4 cellular contexts compared by ENCODE assay signal in the genomic region with DNA sequence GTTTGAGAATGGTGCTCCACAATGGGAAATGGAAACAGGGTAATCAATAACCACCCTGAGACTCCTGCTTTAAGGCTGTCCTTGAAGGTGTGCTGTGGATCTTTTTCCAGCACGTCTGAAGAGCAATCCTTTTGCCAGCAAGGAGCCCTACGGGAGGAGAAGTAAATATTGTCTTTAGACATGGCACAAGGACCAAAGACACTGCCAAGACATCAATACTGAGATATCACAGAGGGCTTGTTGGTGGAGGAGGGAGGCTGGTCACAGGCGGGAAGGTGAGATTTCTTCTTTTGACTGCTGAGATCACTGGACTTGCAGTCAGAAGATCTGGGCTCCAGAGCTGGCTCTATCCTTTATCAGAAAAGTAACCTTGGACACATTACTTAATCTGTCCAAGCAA.
"Had no signal": no experiment of that assay in that cellular context is flagged by ENCODE, and none has a peak within 500 bp of the region (broad histone marks: within the 10 kb centered on the region; RNA-seq: fewer than 3 reads in every experiment).

No MANE protein-coding gene starts in this region.

- H3K4me3 ChIP-seq: GM23338 had no signal

- ATAC-seq: GM23338 had no signal

- DNase-seq: H9, HCEC 1CT, IMR-90 had no signal
